In genomic region chr1:156524985-156525590, GRCh38 we compare ENCODE assay signal across 13 cellular contexts. TPM values are rescaled to one million over a fixed set of nuclear protein-coding genes. Genes with fewer than 3 reads are reported as not detected.
DNase-seq lines count a peak whose midpoint lies in the region; ATAC-seq and TF ChIP-seq lines count a peak whose summit lies in the region.
"Had no signal": no experiment of that assay in that cellular context is flagged by ENCODE, and none has a peak within 500 bp of the region (broad histone marks: within the 10 kb centered on the region; RNA-seq: fewer than 3 reads in every experiment).

No MANE protein-coding gene starts in this region.

- DNase-seq in SIG-M5 treated with dmso at 0.1 percent for 504 hours (lab: John Stamatoyannopoulos, UW; ENCODE audit: unreplicated experiment) (peak; percentile 80), SIG-M5 (lab: John Stamatoyannopoulos, UW) (no peak), posterior vena cava (ENCODE audit: low spot score) (peak; percentile 22), osteocyte (ENCODE audit: extremely low spot score, unreplicated experiment) (no peak)
- DNase-seq in Jurkat, Clone E6-1 (ENCODE audit: low read depth, low spot score): no peak
- DNase-seq in activated CD4-positive, alpha-beta memory T cell treated with anti-CD3 and anti-CD28 coated beads, Interleukin-2, amount 10 ng/mL, durations not matched to agents 7 days and 5 days: no peak
- DNase-seq: kidney, NCI-H1092 had no signal

- H3K27ac Mint-ChIP-seq in activated T-helper 17 cell treated with anti-CD3 and anti-CD28 coated beads, Interleukin-2, amount 50 U/mL, for 72 hours: peak overlapping the region; percentile 73
- H3K27ac Mint-ChIP-seq in osteocyte (ENCODE audit: unreplicated experiment): no peak overlapping the region
- H3K27ac Mint-ChIP-seq in activated CD4-positive, alpha-beta memory T cell treated with anti-CD3 and anti-CD28 coated beads, Interleukin-2, amount 10 ng/mL, durations not matched to agents 7 days and 5 days: no peak overlapping the region

- intact Hi-C loops in posterior vena cava (cut with DNase I): no loop called here

- peak overlapping the region; percentile 27 for H3K4me3 ChIP-seq in Jurkat, Clone E6-1 (ENCODE audit: low read length)
- H3K4me3 ChIP-seq: A549 had no signal

- no peak for TF ChIP-seq CTCF in osteocyte (IDR thresholded peaks at IDR 0.05)

- ATAC-seq in activated T-helper 17 cell treated with anti-CD3 and anti-CD28 coated beads, Interleukin-2, amount 50 U/mL, for 72 hours (replicated peaks): no peak
- no peak for ATAC-seq in HG03469 (IDR thresholded peaks at IDR 0.05; ENCODE audit: unreplicated experiment)

- H3K4me1 Mint-ChIP-seq in activated T-helper 17 cell treated with anti-CD3 and anti-CD28 coated beads, Interleukin-2, amount 50 U/mL, for 72 hours: peaks cover 18% of the 10 kb centered on the region
- peaks cover 4% of the 10 kb centered on the region for H3K4me1 Mint-ChIP-seq in osteocyte (ENCODE audit: unreplicated experiment)
- peaks cover 35% of the 10 kb centered on the region for H3K4me1 Mint-ChIP-seq in activated CD4-positive, alpha-beta memory T cell treated with anti-CD3 and anti-CD28 coated beads, Interleukin-2, amount 10 ng/mL, durations not matched to agents 7 days and 5 days

- H3K36me3 Mint-ChIP-seq in activated T-helper 17 cell treated with anti-CD3 and anti-CD28 coated beads, Interleukin-2, amount 50 U/mL, for 72 hours (ENCODE audit: low read depth): no peaks in the 10 kb centered on the region
- H3K36me3 Mint-ChIP-seq in osteocyte (ENCODE audit: unreplicated experiment): peaks cover 11% of the 10 kb centered on the region
- H3K36me3 Mint-ChIP-seq in activated CD4-positive, alpha-beta memory T cell treated with anti-CD3 and anti-CD28 coated beads, Interleukin-2, amount 10 ng/mL, durations not matched to agents 7 days and 5 days (ENCODE audit: low read depth): peaks cover 25% of the 10 kb centered on the region
- H3K36me3 Mint-ChIP-seq: brain had no signal

- peak overlapping the region; percentile 49 for H3K4me3 Mint-ChIP-seq in activated T-helper 17 cell treated with anti-CD3 and anti-CD28 coated beads, Interleukin-2, amount 50 U/mL, for 72 hours
- H3K4me3 Mint-ChIP-seq in osteocyte (ENCODE audit: unreplicated experiment): no peak overlapping the region
- H3K4me3 Mint-ChIP-seq in activated CD4-positive, alpha-beta memory T cell treated with anti-CD3 and anti-CD28 coated beads, Interleukin-2, amount 10 ng/mL, durations not matched to agents 7 days and 5 days: no peak overlapping the region

- H3K27me3 Mint-ChIP-seq in activated T-helper 17 cell treated with anti-CD3 and anti-CD28 coated beads, Interleukin-2, amount 50 U/mL, for 72 hours: peaks cover 3% of the 10 kb centered on the region
- no peaks in the 10 kb centered on the region for H3K27me3 Mint-ChIP-seq in osteocyte (ENCODE audit: unreplicated experiment)
- H3K27me3 Mint-ChIP-seq in activated CD4-positive, alpha-beta memory T cell treated with anti-CD3 and anti-CD28 coated beads, Interleukin-2, amount 10 ng/mL, durations not matched to agents 7 days and 5 days: peaks cover 3% of the 10 kb centered on the region
- H3K27me3 Mint-ChIP-seq: brain had no signal

- CTCF ChIA-PET in activated CD4-positive, alpha-beta memory T cell treated with anti-CD3 and anti-CD28 coated beads, Interleukin-2, amount 10 ng/mL, durations not matched to agents 7 days and 5 days (lab: Charles Lee): interaction anchor here (0.7 to 3.1 kb wide), 11 partner anchors 8 to 164 kb away, joined by 3 to 17 read pairs (median 6); partner anchors contain the start of gene MEF2D

- POLR2A ChIA-PET in activated CD4-positive, alpha-beta memory T cell treated with anti-CD3 and anti-CD28 coated beads, Interleukin-2, amount 10 ng/mL, durations not matched to agents 7 days and 5 days (lab: Charles Lee): interaction anchor here (1.3 to 3.4 kb wide), 8 partner anchors 8 to 68 kb away, joined by 4 to 22 read pairs (median 6); partner anchors contain the start of genes MEF2D and NAXE

- no peaks in the 10 kb centered on the region for H3K9me3 Mint-ChIP-seq in activated T-helper 17 cell treated with anti-CD3 and anti-CD28 coated beads, Interleukin-2, amount 50 U/mL, for 72 hours
- H3K9me3 Mint-ChIP-seq in osteocyte (ENCODE audit: unreplicated experiment): no peaks in the 10 kb centered on the region
- H3K9me3 Mint-ChIP-seq in activated CD4-positive, alpha-beta memory T cell treated with anti-CD3 and anti-CD28 coated beads, Interleukin-2, amount 10 ng/mL, durations not matched to agents 7 days and 5 days: no peaks in the 10 kb centered on the region
- H3K9me3 Mint-ChIP-seq: brain had no signal

RNA-seq across cellular contexts. Expression of gene MEF2D, which starts 24.5 kb away (rescaled TPM):
- 16.9 TPM for polyA plus RNA-seq in Jurkat, Clone E6-1 (2012; ENCODE audit: insufficient read depth, insufficient read length)
- 10 to 100 TPM; 34.4 to 68.5 TPM for total RNA-seq in activated T-helper 17 cell treated with anti-CD3 and anti-CD28 coated beads, Interleukin-2, amount 50 U/mL, for 72 hours
- total RNA-seq in posterior vena cava: 100 to 1,000 TPM in 1 of 2 donors, 10 to 100 TPM in 1; 77.5 to 102 TPM
- total RNA-seq in osteocyte: 33.8 and 45.8 TPM in 2 replicates
- 10 to 100 TPM; 49.5 to 52.1 TPM for total RNA-seq in activated CD4-positive, alpha-beta memory T cell treated with anti-CD3 and anti-CD28 coated beads, Interleukin-2, amount 10 ng/mL, durations not matched to agents 7 days and 5 days

RNA-seq across cellular contexts. Expression of gene IQGAP3, which starts 47.3 kb away (rescaled TPM):
- polyA plus RNA-seq in Jurkat, Clone E6-1 (2012; ENCODE audit: insufficient read depth, insufficient read length): 11.2 TPM
- total RNA-seq in activated T-helper 17 cell treated with anti-CD3 and anti-CD28 coated beads, Interleukin-2, amount 50 U/mL, for 72 hours: 1 to 10 TPM; 8.7 to 9.4 TPM
- total RNA-seq in posterior vena cava (under 1 TPM; 0.43 to 0.79 TPM), osteocyte (8.6 and 9.8 TPM in 2 replicates)
- 10 to 100 TPM; 18.4 to 19.7 TPM for total RNA-seq in activated CD4-positive, alpha-beta memory T cell treated with anti-CD3 and anti-CD28 coated beads, Interleukin-2, amount 10 ng/mL, durations not matched to agents 7 days and 5 days

RNA-seq across cellular contexts. Expression of gene TTC24, which starts 54.4 kb away (rescaled TPM):
- 9.5 TPM for polyA plus RNA-seq in Jurkat, Clone E6-1 (2012; ENCODE audit: insufficient read depth, insufficient read length)
- under 1 TPM in 1 of 2 donors, not detected in 1; 0.79 TPM for total RNA-seq in activated T-helper 17 cell treated with anti-CD3 and anti-CD28 coated beads, Interleukin-2, amount 50 U/mL, for 72 hours
- not detected for total RNA-seq in posterior vena cava
- not detected in 2 replicates for total RNA-seq in osteocyte
- under 1 TPM in 1 of 2 experiments, not detected in 1; 0.38 TPM for total RNA-seq in activated CD4-positive, alpha-beta memory T cell treated with anti-CD3 and anti-CD28 coated beads, Interleukin-2, amount 10 ng/mL, durations not matched to agents 7 days and 5 days
- total RNA-seq: renal cortical epithelial cell had no signal
- polyA plus RNA-seq: A549 had no signal

Comparison
In these comparisons a context has a peak if more than half of its experiments do, and no peak if none do; other contexts are left out.
1. DNase-seq: peak in SIG-M5 treated with dmso at 0.1 percent for 504 hours (single experiment) and posterior vena cava (single experiment); none in SIG-M5 (single experiment), Jurkat, Clone E6-1 (single experiment), osteocyte (single experiment) and activated CD4-positive, alpha-beta memory T cell treated with anti-CD3 and anti-CD28 coated beads, Interleukin-2, amount 10 ng/mL, durations not matched to agents 7 days and 5 days (single experiment).